ENCODE assay signal across 8 cellular contexts in the genomic region with DNA sequence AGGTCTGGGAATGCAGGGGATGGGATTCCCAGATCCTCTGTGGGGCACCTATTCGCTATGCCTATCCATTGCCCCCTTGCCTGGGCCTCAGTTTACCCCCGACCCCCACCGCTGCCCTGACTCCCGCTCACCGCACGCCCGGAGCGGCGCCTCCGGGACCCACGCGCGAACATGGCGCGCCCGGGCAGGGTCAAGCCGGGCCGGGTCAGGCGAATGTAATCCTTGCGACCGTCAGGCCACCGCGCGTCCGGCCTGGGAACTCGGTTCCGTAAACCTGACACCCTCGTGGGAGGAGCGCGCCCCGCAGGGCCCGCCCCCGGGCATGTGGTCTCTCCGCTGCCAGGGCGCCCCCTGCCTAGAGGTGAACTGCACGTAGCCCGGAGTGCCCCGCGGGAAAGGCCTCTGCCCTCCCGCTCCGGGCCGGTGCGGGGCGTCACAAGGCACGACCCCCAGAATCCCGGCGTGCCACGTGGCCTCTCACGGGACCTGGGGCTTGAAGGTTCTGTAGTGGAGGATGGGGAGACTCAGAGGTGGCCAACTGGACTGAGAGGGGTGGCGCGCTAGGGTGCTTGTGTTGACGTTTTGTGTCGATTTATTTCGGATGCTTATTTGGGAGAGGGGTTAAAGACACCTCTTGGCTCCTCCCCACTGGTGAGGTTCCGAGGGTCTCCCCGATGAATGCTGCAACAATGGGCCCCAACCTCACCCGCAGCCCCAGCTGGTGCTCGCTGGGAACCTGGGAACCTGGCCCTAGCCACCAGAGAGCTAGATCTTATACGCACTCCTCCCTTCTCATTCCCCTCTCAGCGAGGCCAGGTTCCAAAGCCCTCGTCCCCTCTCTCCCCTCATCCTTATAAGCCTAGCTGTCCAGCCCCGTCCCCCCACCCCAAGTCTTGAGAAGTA. TPM values are rescaled to one million over a fixed set of nuclear protein-coding genes. Genes with fewer than 3 reads are reported as not detected.
DNase-seq lines count a peak whose midpoint lies in the region; ATAC-seq and TF ChIP-seq lines count a peak whose summit lies in the region.

A gene with protein sequence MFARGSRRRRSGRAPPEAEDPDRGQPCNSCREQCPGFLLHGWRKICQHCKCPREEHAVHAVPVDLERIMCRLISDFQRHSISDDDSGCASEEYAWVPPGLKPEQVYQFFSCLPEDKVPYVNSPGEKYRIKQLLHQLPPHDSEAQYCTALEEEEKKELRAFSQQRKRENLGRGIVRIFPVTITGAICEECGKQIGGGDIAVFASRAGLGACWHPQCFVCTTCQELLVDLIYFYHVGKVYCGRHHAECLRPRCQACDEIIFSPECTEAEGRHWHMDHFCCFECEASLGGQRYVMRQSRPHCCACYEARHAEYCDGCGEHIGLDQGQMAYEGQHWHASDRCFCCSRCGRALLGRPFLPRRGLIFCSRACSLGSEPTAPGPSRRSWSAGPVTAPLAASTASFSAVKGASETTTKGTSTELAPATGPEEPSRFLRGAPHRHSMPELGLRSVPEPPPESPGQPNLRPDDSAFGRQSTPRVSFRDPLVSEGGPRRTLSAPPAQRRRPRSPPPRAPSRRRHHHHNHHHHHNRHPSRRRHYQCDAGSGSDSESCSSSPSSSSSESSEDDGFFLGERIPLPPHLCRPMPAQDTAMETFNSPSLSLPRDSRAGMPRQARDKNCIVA (minus strand): TSS at position 249 of the 903 bp plus-strand sequence. CDS start 76 bp downstream, at position 173.

- H3K4me2 ChIP-seq in mesenchymal stem cell (ENCODE audit: low read length, poor library complexity, severe bottlenecking): peak within 1 kb of the TSS; percentile 76

- no peak within 1 kb of the TSS for H3K23ac ChIP-seq in mesenchymal stem cell (ENCODE audit: low read length in 2 of 2)

- H3K18ac ChIP-seq in mesenchymal stem cell (ENCODE audit: low read depth in 1 of 2, low read length in 2 of 2): peak within 1 kb of the TSS; percentile 70 to 92

- peak within 1 kb of the TSS; percentile 90 for H4K91ac ChIP-seq in mesenchymal stem cell (ENCODE audit: low read length)

- H3K14ac ChIP-seq in mesenchymal stem cell (ENCODE audit: low read length in 2 of 2): peak within 1 kb of the TSS; percentile 25 to 71

- WGBS in mesenchymal stem cell: 8% methylated on average over 33 of the region's 62 CpGs

- peak within 1 kb of the TSS; percentile 67 for H2AFZ ChIP-seq in mesenchymal stem cell (ENCODE audit: low read depth, low read length)

- peaks cover 14% of the 10 kb centered on the region for H3K4me1 ChIP-seq in mesenchymal stem cell (ENCODE audit: control insufficient read depth, insufficient read depth, low read depth, low read length)

- H3K4me3 Mint-ChIP-seq in stimulated activated effector memory CD8-positive, alpha-beta T cell treated with anti-CD3 and anti-CD28 coated beads, Interleukin-12 subunit alpha, Interleukin-12 subunit beta, amount 100 ng/mL, for 72 hours: peak within 1 kb of the TSS; percentile 81

- H3K4me3 ChIP-seq in HFF-Myc (replicated peaks; ENCODE audit: low read depth, low read length) (peak within 1 kb of the TSS; percentile 60), mesenchymal stem cell (ENCODE audit: insufficient read depth in 1 of 2, low read depth in 1 of 2, low read length in 2 of 2) (peak within 1 kb of the TSS; percentile 74 to 77)

- H3K4me1 Mint-ChIP-seq in stimulated activated effector memory CD8-positive, alpha-beta T cell treated with anti-CD3 and anti-CD28 coated beads, Interleukin-12 subunit alpha, Interleukin-12 subunit beta, amount 100 ng/mL, for 72 hours: peaks cover 25% of the 10 kb centered on the region

- H3K36me3 Mint-ChIP-seq in stimulated activated effector memory CD8-positive, alpha-beta T cell treated with anti-CD3 and anti-CD28 coated beads, Interleukin-12 subunit alpha, Interleukin-12 subunit beta, amount 100 ng/mL, for 72 hours: peaks cover 37% of the 10 kb centered on the region

- H3K27ac Mint-ChIP-seq in stimulated activated effector memory CD8-positive, alpha-beta T cell treated with anti-CD3 and anti-CD28 coated beads, Interleukin-12 subunit alpha, Interleukin-12 subunit beta, amount 100 ng/mL, for 72 hours: peak within 1 kb of the TSS; percentile 81

- H3K36me3 ChIP-seq in mesenchymal stem cell (ENCODE audit: control insufficient read depth in 1 of 2, insufficient read depth in 2 of 2, low read depth in 1 of 2, low read length in 2 of 2): peaks cover 3 to 15% of the 10 kb centered on the region in 2 experiments

- H3K9me3 ChIP-seq in mesenchymal stem cell (ENCODE audit: control insufficient read depth, low read length): no peaks in the 10 kb centered on the region

- peaks cover 8% of the 10 kb centered on the region for H3K79me1 ChIP-seq in mesenchymal stem cell (replicated peaks; ENCODE audit: low read length, poor library complexity, severe bottlenecking)

- peak within 1 kb of the TSS; percentile 3 for H2BK120ac ChIP-seq in mesenchymal stem cell (ENCODE audit: low read depth, low read length)

- H2BK12ac ChIP-seq in mesenchymal stem cell (ENCODE audit: low read length in 2 of 2): peak within 1 kb of the TSS in 1 of 2 experiments; percentile 31

- DNase-seq in DMS53 treated with DMSO at 0.1 percent for 48 hours (lab: John Stamatoyannopoulos, UW; ENCODE audit: unreplicated experiment) (peak; percentile 66), HFF-Myc (ENCODE audit: extremely low read depth, low read depth) (no peak), NCI-H226 (peak; percentile 40), mesenchymal stem cell (peak; percentile 68)
- DNase-seq in activated CD4-positive, alpha-beta T cell treated with anti-CD3 and anti-CD28 coated beads, Interleukin-2, amount 50 U/mL, for 4 hours: peak; percentile 66 to 68
- peak; percentile 60 for DNase-seq in effector CD4-positive, alpha-beta T cell
- peak; percentile 46 to 80 for DNase-seq in stimulated activated effector memory CD8-positive, alpha-beta T cell treated with anti-CD3 and anti-CD28 coated beads, Interleukin-12 subunit alpha, Interleukin-12 subunit beta, amount 100 ng/mL, for 72 hours (ENCODE audit: low spot score in 2 of 2)

- peak within 1 kb of the TSS; percentile 84 for H3K9ac ChIP-seq in mesenchymal stem cell (ENCODE audit: low read length)

- ATAC-seq in stimulated activated effector memory CD8-positive, alpha-beta T cell treated with anti-CD3 and anti-CD28 coated beads, Interleukin-12 subunit alpha, Interleukin-12 subunit beta, amount 100 ng/mL, for 72 hours: peak; percentile 38
- no peak for ATAC-seq in GM21717 (IDR thresholded peaks at IDR 0.05; ENCODE audit: unreplicated experiment)

- H3K4ac ChIP-seq in mesenchymal stem cell (ENCODE audit: low read depth in 1 of 2, low read length in 2 of 2): peak within 1 kb of the TSS; percentile 81 to 84

- peak within 1 kb of the TSS; percentile 33 for H2AK5ac ChIP-seq in mesenchymal stem cell (ENCODE audit: low read length, severe bottlenecking)

- no peak within 1 kb of the TSS for H2BK15ac ChIP-seq in mesenchymal stem cell (ENCODE audit: low read depth, poor library complexity, severe bottlenecking)

- H3K9me3 Mint-ChIP-seq in stimulated activated effector memory CD8-positive, alpha-beta T cell treated with anti-CD3 and anti-CD28 coated beads, Interleukin-12 subunit alpha, Interleukin-12 subunit beta, amount 100 ng/mL, for 72 hours: no peaks in the 10 kb centered on the region

- peak; percentile 35 for TF ChIP-seq CTCF in HFF-Myc (IDR thresholded peaks at IDR 0.05; ENCODE audit: low read depth, low read length, missing control alignments)

- H3K27me3 ChIP-seq in mesenchymal stem cell (ENCODE audit: control insufficient read depth in 1 of 2, insufficient read depth in 1 of 2, low read length in 2 of 2): no peaks in the 10 kb centered on the region

- H2BK5ac ChIP-seq in mesenchymal stem cell (ENCODE audit: low read depth, low read length, poor library complexity, severe bottlenecking): no peak within 1 kb of the TSS

- no peak within 1 kb of the TSS for H3K27ac ChIP-seq in mesenchymal stem cell (ENCODE audit: low read length, poor library complexity, severe bottlenecking)

- peak within 1 kb of the TSS; percentile 72 for H4K8ac ChIP-seq in mesenchymal stem cell (ENCODE audit: low read length)

RNA-seq across cellular contexts. Expression of the gene that starts here (rescaled TPM):
- 9.3 TPM for polyA plus RNA-seq in mesenchymal stem cell (2013, experiment 1 of 2)
- 9.3 TPM for polyA plus RNA-seq in mesenchymal stem cell (2013, experiment 2 of 2)
